ENCODE assay signal across 2 cellular contexts in the genomic region with DNA sequence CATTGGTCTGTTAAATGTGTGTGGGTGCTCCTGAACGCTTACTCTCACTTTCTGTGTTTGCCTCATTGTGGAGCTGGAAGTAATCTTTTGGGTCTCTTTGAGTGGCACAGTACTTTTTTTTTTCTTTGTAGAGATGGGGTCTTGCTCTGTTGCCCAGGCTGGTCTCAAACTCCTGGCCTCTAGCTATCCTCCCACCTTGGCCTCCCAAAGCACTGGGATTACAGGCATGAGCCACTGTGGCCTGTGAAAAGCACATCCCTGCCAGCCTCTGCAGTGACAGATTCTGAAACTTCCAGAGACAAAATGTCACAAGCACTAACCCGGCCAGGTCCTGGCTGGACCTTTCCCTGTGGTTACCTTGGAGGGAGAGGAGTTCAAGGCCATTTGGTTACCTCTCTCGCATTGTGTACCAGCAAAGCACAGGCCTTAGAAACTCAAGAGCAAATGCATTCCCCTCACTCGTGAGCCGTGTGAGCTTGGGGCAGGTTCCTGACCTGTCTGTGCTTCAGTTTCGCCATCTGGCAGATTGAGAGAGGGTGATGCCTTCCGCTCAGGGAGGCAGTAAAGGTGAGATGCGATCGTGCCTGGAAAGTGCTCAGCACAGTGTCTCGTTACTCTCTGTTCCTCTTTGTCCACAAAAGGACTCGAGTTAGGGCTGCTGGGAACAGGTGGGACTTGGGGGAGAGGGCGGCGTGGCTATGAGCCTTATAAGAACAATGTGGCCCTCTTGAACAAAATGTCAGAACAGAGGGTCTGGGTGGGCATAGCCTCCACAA.
TF ChIP-seq lines count a peak whose summit lies in the region.

No MANE protein-coding gene starts in this region.

TF ChIP-seq in HepG2, 621 proteins besides CTCF, POLR2A, EP300 and RAD21 (continues in another document):
- TF ChIP-seq ZFX (CRISPR knock-in tag; IDR thresholded peaks at IDR 0.05; ENCODE audit: low read depth) (0 out of 2 replicates have a peak, but pooled peaks have one; percentile 19), ZNF687 (CRISPR knock-in tag; IDR thresholded peaks at IDR 0.05) (peak; percentile 18; the same call in 1 of the 2 replicates), MXD4 (CRISPR knock-in tag; IDR thresholded peaks at IDR 0.05) (no peak), JUND (CRISPR knock-in tag; IDR thresholded peaks at IDR 0.05) (no peak), GABPB1 (CRISPR knock-in tag; IDR thresholded peaks at IDR 0.05) (no peak), SKIL (CRISPR knock-in tag; IDR thresholded peaks at IDR 0.05; ENCODE audit: borderline replicate concordance) (no peak), ZNF136 (CRISPR knock-in tag; IDR thresholded peaks at IDR 0.05; ENCODE audit: low read depth) (no peak), NRL (CRISPR knock-in tag; IDR thresholded peaks at IDR 0.05; ENCODE audit: borderline replicate concordance) (no peak), SOX5 (CRISPR knock-in tag; IDR thresholded peaks at IDR 0.05; ENCODE audit: borderline replicate concordance) (0 out of 2 replicates have a peak, but pooled peaks have one; percentile 18), THYN1 (CRISPR knock-in tag; IDR thresholded peaks at IDR 0.05; ENCODE audit: borderline replicate concordance, low read depth) (no peak), ZMYM3 (CRISPR knock-in tag; IDR thresholded peaks at IDR 0.05) (peak; percentile 65), ZNF264 (CRISPR knock-in tag; IDR thresholded peaks at IDR 0.05) (no peak), MATR3 (CRISPR knock-in tag; IDR thresholded peaks at IDR 0.05) (no peak), SP140L (CRISPR knock-in tag; IDR thresholded peaks at IDR 0.05; ENCODE audit: borderline replicate concordance) (no peak), HOXA3 (CRISPR knock-in tag; IDR thresholded peaks at IDR 0.05) (0 out of 2 replicates have a peak, but pooled peaks have one; percentile 18), NCOA5 (CRISPR knock-in tag; IDR thresholded peaks at IDR 0.05) (no peak), RARA (CRISPR knock-in tag; IDR thresholded peaks at IDR 0.05) (peak; percentile 82), SATB2 (CRISPR knock-in tag; IDR thresholded peaks at IDR 0.05) (no peak), ZSCAN29 (CRISPR knock-in tag; conservative IDR thresholded peaks at IDR 0.05) (no peak), SMAD3 (CRISPR knock-in tag; IDR thresholded peaks at IDR 0.05) (no peak), NR2F6 (IDR thresholded peaks at IDR 0.05) (peak; percentile 39), NR2F6 (CRISPR knock-in tag; IDR thresholded peaks at IDR 0.05) (no peak), ZNF431 (CRISPR knock-in tag; IDR thresholded peaks at IDR 0.05; ENCODE audit: borderline replicate concordance, low read depth) (no peak), FOXP4 (CRISPR knock-in tag; IDR thresholded peaks at IDR 0.05) (no peak), ZKSCAN5 (CRISPR knock-in tag; IDR thresholded peaks at IDR 0.05) (no peak), ELF4 (CRISPR knock-in tag; IDR thresholded peaks at IDR 0.05; ENCODE audit: borderline replicate concordance) (no peak), SALL1 (CRISPR knock-in tag; IDR thresholded peaks at IDR 0.05) (peak; percentile 59; the same call in 1 of the 2 replicates)

TF ChIP-seq in H1, 55 proteins besides CTCF, POLR2A, EP300 and RAD21:
- TF ChIP-seq BRCA1 (IDR thresholded peaks at IDR 0.05; ENCODE audit: low read depth, low read length) (no peak), HDAC2 (IDR thresholded peaks at IDR 0.05; ENCODE audit: borderline replicate concordance in 1 of 2, low read depth in 2 of 2, low read length in 2 of 2) (no peak), CBX8 (IDR thresholded peaks at IDR 0.05; ENCODE audit: borderline replicate concordance, low read depth, low read length) (no peak), GTF2F1 (IDR thresholded peaks at IDR 0.05; ENCODE audit: borderline replicate concordance, low read depth, low read length) (no peak), CHD2 (IDR thresholded peaks at IDR 0.05; ENCODE audit: low read length) (no peak), SIX5 (IDR thresholded peaks at IDR 0.05; ENCODE audit: low read depth, low read length) (no peak), CREB1 (IDR thresholded peaks at IDR 0.05) (no peak), TEAD4 (IDR thresholded peaks at IDR 0.05; ENCODE audit: low read depth, low read length) (no peak), MAFK (IDR thresholded peaks at IDR 0.05; ENCODE audit: low read depth, low read length) (no peak), KDM4A (IDR thresholded peaks at IDR 0.05; ENCODE audit: low read depth, low read length, severe bottlenecking) (no peak), HDAC6 (IDR thresholded peaks at IDR 0.05; ENCODE audit: low read depth, low read length) (no peak), TCF12 (IDR thresholded peaks at IDR 0.05; ENCODE audit: low read depth, low read length) (no peak), BACH1 (IDR thresholded peaks at IDR 0.05; ENCODE audit: low read length) (no peak), NANOG (IDR thresholded peaks at IDR 0.05; ENCODE audit: insufficient read depth, low read depth, low read length, poor library complexity, severe bottlenecking) (no peak)
TF ChIP-seq in H1: peak in this region for 0.
